ENCODE assay signal across 23 cellular contexts in the genomic region with DNA sequence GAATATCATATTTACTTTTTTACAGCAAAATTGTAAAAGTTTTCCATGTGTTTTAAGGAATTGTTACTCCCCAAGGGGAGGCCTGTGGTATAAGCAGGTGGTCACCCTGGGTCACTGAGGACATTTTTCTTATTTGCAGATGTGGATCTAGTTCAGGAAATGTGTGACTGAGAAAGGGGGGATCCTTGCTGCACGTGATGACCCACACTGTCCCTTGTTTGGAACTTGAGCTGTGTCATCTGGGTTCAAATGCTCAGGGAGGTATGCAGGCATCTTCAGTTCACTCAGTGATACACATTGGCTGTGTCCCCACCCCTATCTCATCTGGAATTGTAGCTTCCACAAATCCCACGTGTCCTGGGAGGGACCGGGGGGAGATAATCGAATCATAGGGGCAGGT.
"Had no signal": no experiment of that assay in that cellular context is flagged by ENCODE, and none has a peak within 500 bp of the region (broad histone marks: within the 10 kb centered on the region; RNA-seq: fewer than 3 reads in every experiment).

No MANE protein-coding gene starts in this region.

- ATAC-seq: activated CD4-positive, CD25-positive, alpha-beta regulatory T cell treated with anti-CD3 and anti-CD28 coated beads, Interleukin-2, amount 50 U/mL, for 24 hours; activated CD8-positive, alpha-beta T cell treated with anti-CD3 and anti-CD28 coated beads for 36 hours had no signal

- H3K36me3 ChIP-seq: brain microvascular endothelial cell, WERI-Rb-1 had no signal

- DNase-seq: activated B cell treated with CpG ODN at 0.5 μM for 24 hours; activated CD4-positive, alpha-beta T cell treated with anti-CD3 and anti-CD28 coated beads, Interleukin-2, amount 50 U/mL, for 1 hour; activated CD4-positive, alpha-beta T cell treated with anti-CD3 and anti-CD28 coated beads, Interleukin-2, amount 50 U/mL, for 48 hours; activated CD8-positive, alpha-beta memory T cell treated with anti-CD3 and anti-CD28 coated beads for 24 hours; activated effector memory CD4-positive, alpha-beta T cell treated with Interleukin-2 at 50 U/mL for 16 hours; activated gamma-delta T cell treated with Interleukin-2 at 50 U/mL for 16 hours; activated naive CD4-positive, alpha-beta T cell treated with anti-CD3 and anti-CD28 coated beads, Interleukin-2, amount 50 U/mL, for 16 hours; activated naive CD4-positive, alpha-beta T cell treated with Interleukin-2 at 50 U/mL for 16 hours; activated T-cell treated with anti-CD3 and anti-CD28 coated beads, Interleukin-2, amount 50 U/mL, for 4 hours; amygdala; brain microvascular endothelial cell; caudate nucleus; cortex of kidney; dermis blood vessel endothelial cell; effector CD8-positive, alpha-beta T cell; foreskin fibroblast; head of caudate nucleus; hippocampal formation; T1000; WERI-Rb-1 had no signal

- H3K27ac ChIP-seq: brain microvascular endothelial cell, epithelial cell of prostate, WERI-Rb-1 had no signal

- H3K27me3 ChIP-seq: brain microvascular endothelial cell had no signal
